In the genomic region with DNA sequence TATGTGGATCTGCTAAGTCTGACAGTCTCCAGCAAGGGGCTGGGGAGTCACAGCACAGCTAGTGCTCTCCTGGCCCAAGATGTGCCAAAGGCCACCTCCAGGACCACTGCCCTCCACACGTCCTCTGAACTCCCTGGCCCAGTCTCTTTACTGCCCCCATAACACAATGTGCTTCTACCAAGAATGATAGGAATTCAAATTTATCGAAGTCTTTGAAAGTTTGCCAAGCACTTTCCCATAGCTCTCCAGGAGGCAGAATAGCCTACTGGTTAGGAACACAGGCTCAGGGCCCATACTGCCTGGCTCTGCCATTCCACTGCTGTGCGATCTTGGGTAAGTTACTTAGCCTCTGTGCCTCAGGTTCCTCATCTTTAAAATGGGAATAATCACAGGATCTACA, we compare ENCODE assay signal across 23 cellular contexts.
DNase-seq lines count a peak whose midpoint lies in the region; TF ChIP-seq lines count a peak whose summit lies in the region.
"Had no signal": no experiment of that assay in that cellular context is flagged by ENCODE, and none has a peak within 500 bp of the region (broad histone marks: within the 10 kb centered on the region; RNA-seq: fewer than 3 reads in every experiment).

No MANE protein-coding gene starts in this region.

- intact Hi-C loops in esophagus muscularis mucosa (cut with DNase I) (no loop called here), uterus (cut with DNase I; ENCODE audit: low total_unique reads) (no loop called here)

- H3K9me3 ChIP-seq in HUES64 (ENCODE audit: insufficient read depth, low read depth, low read length) (no peaks in the 10 kb centered on the region), esophagus muscularis mucosa (no peaks in the 10 kb centered on the region), muscle layer of duodenum (ENCODE audit: control insufficient read depth in 1 of 2, low read length in 2 of 2) (no peaks in the 10 kb centered on the region), uterus (no peaks in the 10 kb centered on the region)
- H3K9me3 ChIP-seq: body of pancreas, stomach, thyroid gland had no signal

- TF ChIP-seq POLR2A in esophagus muscularis mucosa (IDR thresholded peaks at IDR 0.05; ENCODE audit: low read depth) = no peak
- TF ChIP-seq POLR2A in uterus (IDR thresholded peaks at IDR 0.05) = no peak

- H3K36me3 ChIP-seq in HUES64 (ENCODE audit: insufficient read depth, low read length) (no peaks in the 10 kb centered on the region), esophagus muscularis mucosa (no peaks in the 10 kb centered on the region), muscle layer of duodenum (ENCODE audit: control insufficient read depth in 1 of 2, insufficient read depth in 2 of 2, low read length in 2 of 2) (no peaks in the 10 kb centered on the region), uterus (no peaks in the 10 kb centered on the region)
- H3K36me3 ChIP-seq: stomach, thyroid gland had no signal

- TF ChIP-seq EP300 in esophagus muscularis mucosa (IDR thresholded peaks at IDR 0.05) = no peak

- H3K27ac ChIP-seq in HUES64 (ENCODE audit: low read depth, low read length) (peak overlapping the region; percentile 86; the same call in 1 of the 2 replicates), esophagus muscularis mucosa (replicated peaks in 1 of 4) (peak overlapping the region; percentile 6 to 64 (median 46)), muscle layer of duodenum (ENCODE audit: low read length) (peak overlapping the region; percentile 45), uterus (peak overlapping the region; percentile 22 to 49)
- H3K27ac ChIP-seq: body of pancreas had no signal

- no peak overlapping the region for H3K4me3 ChIP-seq in HUES64 (ENCODE audit: low read length)
- no peak overlapping the region for H3K4me3 ChIP-seq in esophagus muscularis mucosa
- no peak overlapping the region for H3K4me3 ChIP-seq in muscle layer of duodenum (ENCODE audit: low read depth in 1 of 2, low read length in 2 of 2)
- no peak overlapping the region for H3K4me3 ChIP-seq in uterus
- H3K4me3 ChIP-seq: body of pancreas, smooth muscle cell, stomach, thyroid gland had no signal

- TF ChIP-seq CTCF in esophagus muscularis mucosa (IDR thresholded peaks at IDR 0.05) (no peak), uterus (IDR thresholded peaks at IDR 0.05) (no peak), GM10248 (IDR thresholded peaks at IDR 0.05; ENCODE audit: control extremely low read depth, extremely low read depth, low read depth, missing control alignments) (no peak)

- DNase-seq in esophagus muscularis mucosa (ENCODE audit: extremely low spot score) = no peak
- no peak for DNase-seq in uterus
- DNase-seq in GM10248 (ENCODE audit: extremely low spot score) = no peak
- DNase-seq in NCI-H146 treated with DMSO at 0.1 percent for 48 hours (lab: John Stamatoyannopoulos, UW; ENCODE audit: unreplicated experiment) = no peak
- DNase-seq in NCI-H1694 treated with DMSO at 0.1 percent for 48 hours (lab: John Stamatoyannopoulos, UW) = no peak
- DNase-seq: activated B cell treated with CpG ODN at 0.5 μM for 24 hours; activated CD4-positive, alpha-beta T cell treated with anti-CD3 and anti-CD28 coated beads, Interleukin-2, amount 50 U/mL, for 1 hour; activated gamma-delta T cell treated with Interleukin-2 at 50 U/mL for 16 hours; activated T-cell treated with anti-CD3 and anti-CD28 coated beads, Interleukin-2, amount 50 U/mL, for 4 hours; C1 segment of cervical spinal cord; DMS79 treated with DMSO at 0.1 percent for 48 hours; head of caudate nucleus; NCI-H1105 treated with DMSO at 0.1 percent for 48 hours; NCI-H2029 treated with DMSO at 0.1 percent for 48 hours; NCI-H526; nucleus accumbens; stimulated activated CD4-positive, alpha-beta T cell treated with anti-CD3 and anti-CD28 coated beads, Interleukin-1b, Interleukin-23, amount 100 ng/mL, for 48 hours; stomach; thyroid gland had no signal

- no peak overlapping the region for H3K9ac ChIP-seq in HUES64 (ENCODE audit: low read depth, low read length)

- POLR2A ChIA-PET in GM10248 (lab: Yijun Ruan, JAX) = no interaction called here

- CTCF ChIA-PET in GM10248 (lab: Yijun Ruan, JAX) = interaction anchor here (0.9 to 4.6 kb wide), 5 partner anchors 20 to 129 kb away, joined by 3 to 45 read pairs (median 4); no protein-coding TSS in a partner anchor

- 46% methylated on average over 3 of the region's 3 CpGs for WGBS in HUES64
- 52% methylated on average over 3 of the region's 3 CpGs for WGBS in esophagus muscularis mucosa

- peaks cover 43% of the 10 kb centered on the region for H3K4me1 ChIP-seq in HUES64 (ENCODE audit: insufficient read depth, low read length)
- peaks cover 0 to 6% (median 5%) of the 10 kb centered on the region in 4 donors for H3K4me1 ChIP-seq in esophagus muscularis mucosa
- H3K4me1 ChIP-seq in muscle layer of duodenum (ENCODE audit: control insufficient read depth in 1 of 2, insufficient read depth in 2 of 2, low read length in 2 of 2) = peaks cover 0 to 5% of the 10 kb centered on the region in 2 donors
- no peaks in the 10 kb centered on the region for H3K4me1 ChIP-seq in uterus
- H3K4me1 ChIP-seq: body of pancreas had no signal

- H3K27me3 ChIP-seq in HUES64 (ENCODE audit: insufficient read depth, low read length) (no peaks in the 10 kb centered on the region), esophagus muscularis mucosa (peaks cover 0 to 3% (median 0%) of the 10 kb centered on the region in 4 donors), muscle layer of duodenum (ENCODE audit: low read depth, low read length) (no peaks in the 10 kb centered on the region), uterus (no peaks in the 10 kb centered on the region)
- H3K27me3 ChIP-seq: body of pancreas, thyroid gland had no signal

Comparison
In these comparisons a context has a peak if more than half of its experiments do, and no peak if none do; other contexts are left out.
1. H3K27ac ChIP-seq: peak in every context shown above with its lines; median percentile 86 in HUES64; 46 in esophagus muscularis mucosa; 45 in muscle layer of duodenum; 36 in uterus.